Comparison of ENCODE assay signal across 13 cellular contexts in genomic region chr4:168540086-168540864, GRCh38. TPM values are rescaled to one million over a fixed set of nuclear protein-coding genes. Genes with fewer than 3 reads are reported as not detected.
A peak's percentile ranks its signal among the peaks of the same experiment; 100 is the strongest.
DNase-seq lines count a peak whose midpoint lies in the region; ATAC-seq, FAIRE-seq and TF ChIP-seq lines count a peak whose summit lies in the region.
"Had no signal": no experiment of that assay in that cellular context is flagged by ENCODE, and none has a peak within 500 bp of the region (broad histone marks: within the 10 kb centered on the region; RNA-seq: fewer than 3 reads in every experiment).

No MANE protein-coding gene starts in this region.

- TF ChIP-seq POLR2A in HepG2 (IDR thresholded peaks at IDR 0.05; ENCODE audit: insufficient read depth in 1 of 2, low read depth in 2 of 2, low read length in 2 of 2): no peak

- CTCF ChIA-PET in HepG2 (lab: Yijun Ruan, JAX; ENCODE audit: low intra/inter-chr PET ratio, low total read pairs): no interaction called here

- no peaks in the 10 kb centered on the region for H3K36me3 Mint-ChIP-seq in T-helper 2 cell treated with Interferon-gamma antibody and Interleukin-4, amounts not matched to agents 5 μg/mL and 100 μg/mL, for 36 hours (ENCODE audit: low read depth)

- TF ChIP-seq CTCF in epithelial cell of esophagus (IDR thresholded peaks at IDR 0.05; ENCODE audit: insufficient read depth, low read depth, low read length, missing control alignments) (no peak), HepG2 (CRISPR knock-in tag; IDR thresholded peaks at IDR 0.05) (no peak)

- H3K4me3 Mint-ChIP-seq in T-helper 2 cell treated with Interferon-gamma antibody and Interleukin-4, amounts not matched to agents 5 μg/mL and 100 μg/mL, for 36 hours: no peak overlapping the region
- H3K4me3 Mint-ChIP-seq: activated T-helper 1 cell treated with anti-CD3 and anti-CD28 coated beads, Interleukin-12 subunit alpha, Interleukin-12 subunit beta, Interleukin-2, Interleukin-4 antibody, amounts not matched to agents 30 ng/mL and 10 ng/mL and 1 ng/mL, durations not matched to agents 14 hours and 24 hours and 36 hours had no signal

- intact Hi-C loops in Right ventricle myocardium superior (cut with DNase I): no loop called here
- intact Hi-C loops in Right ventricle myocardium inferior (cut with DNase I): no loop called here
- intact Hi-C loops in HepG2 (cut with micrococcal nuclease; ENCODE audit: unreplicated experiment): no loop called here

- H3K9me3 ChIP-seq in skeletal muscle satellite cell (replicated peaks; ENCODE audit: low read length) (no peaks in the 10 kb centered on the region), HepG2 (ENCODE audit: low read length) (no peaks in the 10 kb centered on the region)

- H3K4me3 ChIP-seq in epithelial cell of esophagus (ENCODE audit: low read length): no peak overlapping the region
- peak overlapping the region; percentile 43 for H3K4me3 ChIP-seq in skeletal muscle satellite cell (ENCODE audit: low read length)
- no peak overlapping the region for H3K4me3 ChIP-seq in HepG2 (replicated peaks in 1 of 3; ENCODE audit: insufficient read depth in 1 of 3, low read depth in 2 of 3, low read length in 3 of 3)
- H3K4me3 ChIP-seq: dorsolateral prefrontal cortex had no signal

- H3K4me1 ChIP-seq in skeletal muscle satellite cell (ENCODE audit: control insufficient read depth, insufficient read depth, low read length): peaks cover 32% of the 10 kb centered on the region
- H3K4me1 ChIP-seq in HepG2 (ENCODE audit: insufficient read depth, low read length): no peaks in the 10 kb centered on the region

- H3K27ac Mint-ChIP-seq in T-helper 2 cell treated with Interferon-gamma antibody and Interleukin-4, amounts not matched to agents 5 μg/mL and 100 μg/mL, for 36 hours: no peak overlapping the region
- H3K27ac Mint-ChIP-seq: activated T-helper 1 cell treated with anti-CD3 and anti-CD28 coated beads, Interleukin-12 subunit alpha, Interleukin-12 subunit beta, Interleukin-2, Interleukin-4 antibody, amounts not matched to agents 30 ng/mL and 10 ng/mL and 1 ng/mL, durations not matched to agents 14 hours and 24 hours and 36 hours had no signal

- in situ Hi-C loops in HepG2 (cut with HindIII; ENCODE audit: extremely low pct_ligation_motif_present, low pct_unique_long_range_greater_than_20kb): no loop called here

- no peak overlapping the region for H2AFZ ChIP-seq in HepG2 (ENCODE audit: low read length)

- FAIRE-seq in HepG2 (lab: Jason Lieb, UNC): no peak
- FAIRE-seq: GM12891 had no signal

- no peak overlapping the region for H3K27ac ChIP-seq in HepG2 (ENCODE audit: extremely low read length, insufficient read depth, low read length)
- H3K27ac ChIP-seq: dorsolateral prefrontal cortex had no signal

- ATAC-seq in Right ventricle myocardium superior (ENCODE audit: poor library complexity): peak; percentile 40
- no peak for ATAC-seq in Right ventricle myocardium inferior
- ATAC-seq in GM18517 (IDR thresholded peaks at IDR 0.05; ENCODE audit: unreplicated experiment): no peak
- ATAC-seq in HepG2: no peak
- ATAC-seq: sciatic nerve had no signal

- DNase-seq in Right ventricle myocardium superior (no peak), Right ventricle myocardium inferior (ENCODE audit: missing footprints) (no peak), NCI-H69 (lab: John Stamatoyannopoulos, UW) (peak; percentile 18), epithelial cell of esophagus (ENCODE audit: low read depth) (peak; percentile 23), HepG2 (ENCODE audit: low spot score) (no peak)
- no peak for DNase-seq in T-helper 2 cell treated with Interferon-gamma antibody and Interleukin-4, amounts not matched to agents 5 μg/mL and 100 μg/mL, for 36 hours (ENCODE audit: low spot score)
- DNase-seq: dorsolateral prefrontal cortex, MV-4-11 had no signal

- peaks cover 6% of the 10 kb centered on the region for H3K27me3 Mint-ChIP-seq in T-helper 2 cell treated with Interferon-gamma antibody and Interleukin-4, amounts not matched to agents 5 μg/mL and 100 μg/mL, for 36 hours (ENCODE audit: low read depth)

- POLR2A ChIA-PET in HepG2 (lab: Yijun Ruan, JAX): no interaction called here

- no peaks in the 10 kb centered on the region for H3K79me2 ChIP-seq in HepG2 (ENCODE audit: insufficient read depth, low read length)

- H3K36me3 ChIP-seq in skeletal muscle satellite cell (ENCODE audit: insufficient read depth, low read length): no peaks in the 10 kb centered on the region
- H3K36me3 ChIP-seq in HepG2 (replicated peaks in 1 of 2; ENCODE audit: control insufficient read depth in 1 of 2, insufficient read depth in 2 of 2, low read length in 2 of 2): no peaks in the 10 kb centered on the region

- no peaks in the 10 kb centered on the region for H3K4me1 Mint-ChIP-seq in T-helper 2 cell treated with Interferon-gamma antibody and Interleukin-4, amounts not matched to agents 5 μg/mL and 100 μg/mL, for 36 hours (ENCODE audit: low read depth)

- no TSS peak for BruUV-seq in HepG2 (replicated peaks; lab: Mats Ljungman, UMichigan)

- H3K27me3 ChIP-seq in skeletal muscle satellite cell (ENCODE audit: control insufficient read depth, insufficient read depth, low read length) (no peaks in the 10 kb centered on the region), HepG2 (ENCODE audit: control insufficient read depth in 1 of 2, insufficient read depth in 2 of 2, low read length in 2 of 2) (no peaks in the 10 kb centered on the region; a peak in 1 of 5 replicates)

- peak overlapping the region; percentile 66 for H3K4me2 ChIP-seq in skeletal muscle satellite cell (ENCODE audit: low read length)
- no peak overlapping the region for H3K4me2 ChIP-seq in HepG2 (ENCODE audit: low read depth, low read length)

- H3K9ac ChIP-seq in skeletal muscle satellite cell (ENCODE audit: low read depth, low read length) (peak overlapping the region; percentile 77), HepG2 (ENCODE audit: insufficient read depth, low read depth, low read length) (no peak overlapping the region)

- TF ChIP-seq RAD21 in HepG2 (CRISPR knock-in tag; IDR thresholded peaks at IDR 0.05): no peak

- no peaks in the 10 kb centered on the region for H3K9me3 Mint-ChIP-seq in T-helper 2 cell treated with Interferon-gamma antibody and Interleukin-4, amounts not matched to agents 5 μg/mL and 100 μg/mL, for 36 hours
- H3K9me3 Mint-ChIP-seq: activated T-helper 1 cell treated with anti-CD3 and anti-CD28 coated beads, Interleukin-12 subunit alpha, Interleukin-12 subunit beta, Interleukin-2, Interleukin-4 antibody, amounts not matched to agents 30 ng/mL and 10 ng/mL and 1 ng/mL, durations not matched to agents 14 hours and 24 hours and 36 hours had no signal

- no peaks in the 10 kb centered on the region for H4K20me1 ChIP-seq in HepG2 (ENCODE audit: insufficient read depth, low read length)

- TF ChIP-seq EP300 in HepG2 (IDR thresholded peaks at IDR 0.05; ENCODE audit: low read depth in 2 of 2, low read length in 2 of 2) (no peak), HepG2 (CRISPR knock-in tag; IDR thresholded peaks at IDR 0.05; ENCODE audit: borderline replicate concordance) (no peak)

- WGBS in HepG2 (ENCODE audit: low lambda C conversion rate): 35% methylated on average over 11 of the region's 11 CpGs

RNA-seq across cellular contexts. Expression of gene PALLD, which starts 43.4 kb away (rescaled TPM):
- total RNA-seq in Right ventricle myocardium superior: 979 TPM
- total RNA-seq in Right ventricle myocardium inferior: 977 TPM
- 13.9 and 40.4 TPM in 2 replicates for total RNA-seq in skeletal muscle satellite cell (2012; rRNA removed)
- 1.5 and 4.8 TPM in 2 replicates for total RNA-seq in HepG2 (2016; rRNA removed; fragmentation: Illumina TruSeq; extraction: Trizol)
- 2.7 and 2.8 TPM in 2 replicates for total RNA-seq in HepG2 (2016; cell fraction: cytosol; rRNA removed; fragmentation: Illumina TruSeq; extraction: Trizol; ENCODE audit: low read depth)
- total RNA-seq in HepG2 (2016; cell fraction: insoluble cytoplasmic fraction; rRNA removed; fragmentation: Illumina TruSeq; extraction: Trizol): 1.7 and 3.4 TPM in 2 replicates
- 2.3 and 3.5 TPM in 2 replicates for total RNA-seq in HepG2 (2016; cell fraction: membrane; rRNA removed; fragmentation: Illumina TruSeq; extraction: Trizol)
- total RNA-seq in HepG2 (2016; cell fraction: nucleus; rRNA removed; fragmentation: Illumina TruSeq; extraction: Trizol): 2.8 and 3.1 TPM in 2 replicates
- 0.50 and 0.59 TPM in 2 replicates for polyA plus RNA-seq in HepG2 (2011; rRNA removed)
- polyA plus RNA-seq in HepG2 (2011; cell fraction: cytosol; rRNA removed): 0.25 and 0.54 TPM in 2 replicates
- 0.80 and 1.2 TPM in 2 replicates for polyA plus RNA-seq in HepG2 (2011; cell fraction: nucleus; rRNA removed)
- 0.48 and 2.4 TPM in 2 replicates for polyA plus RNA-seq in HepG2 (2012)
- polyA plus RNA-seq in HepG2 (2016; cell fraction: cytosol; fragmentation: Illumina TruSeq; extraction: Trizol; ENCODE audit: low read depth): 0.29 and 0.44 TPM in 2 replicates
- polyA plus RNA-seq in HepG2 (2016; cell fraction: insoluble cytoplasmic fraction; fragmentation: Illumina TruSeq; extraction: Trizol; ENCODE audit: low read depth): 3.7 and 4.3 TPM in 2 replicates
- 1.4 and 2.0 TPM in 2 replicates for polyA plus RNA-seq in HepG2 (2016; cell fraction: membrane; fragmentation: Illumina TruSeq; extraction: Trizol; ENCODE audit: low read depth)
- 2.3 and 2.9 TPM in 2 replicates for polyA plus RNA-seq in HepG2 (2016; cell fraction: nucleus; fragmentation: Illumina TruSeq; extraction: Trizol; ENCODE audit: insufficient read depth, low read depth)
- polyA minus RNA-seq in HepG2 (2011; rRNA and poly(A)+ RNA removed; ENCODE audit: low replicate concordance): 1.6 and 66.7 TPM in 2 replicates
- 0.97 and 3.5 TPM in 2 replicates for polyA minus RNA-seq in HepG2 (2011; cell fraction: cytosol; rRNA and poly(A)+ RNA removed)
- 2.2 and 2.4 TPM in 2 replicates for polyA minus RNA-seq in HepG2 (2011; cell fraction: nucleus; rRNA and poly(A)+ RNA removed)

RNA-seq across cellular contexts. Expression of gene DDX60L, which starts 60.0 kb away (rescaled TPM):
- total RNA-seq in Right ventricle myocardium superior: 8.5 TPM
- 8.6 TPM for total RNA-seq in Right ventricle myocardium inferior
- 14.4 and 18.8 TPM in 2 replicates for total RNA-seq in skeletal muscle satellite cell (2012; rRNA removed)
- 0.22 and 0.24 TPM in 2 replicates for total RNA-seq in HepG2 (2016; rRNA removed; fragmentation: Illumina TruSeq; extraction: Trizol)
- 0.10 and 0.18 TPM in 2 replicates for total RNA-seq in HepG2 (2016; cell fraction: cytosol; rRNA removed; fragmentation: Illumina TruSeq; extraction: Trizol; ENCODE audit: low read depth)
- 0.15 and 0.36 TPM in 2 replicates for total RNA-seq in HepG2 (2016; cell fraction: insoluble cytoplasmic fraction; rRNA removed; fragmentation: Illumina TruSeq; extraction: Trizol)
- 0.03 and 0.12 TPM in 2 replicates for total RNA-seq in HepG2 (2016; cell fraction: membrane; rRNA removed; fragmentation: Illumina TruSeq; extraction: Trizol)
- total RNA-seq in HepG2 (2016; cell fraction: nucleus; rRNA removed; fragmentation: Illumina TruSeq; extraction: Trizol): 0.53 and 1.1 TPM in 2 replicates
- 0.26 and 0.34 TPM in 2 replicates for polyA plus RNA-seq in HepG2 (2011; rRNA removed)
- polyA plus RNA-seq in HepG2 (2011; cell fraction: cytosol; rRNA removed): 0.11 and 0.36 TPM in 2 replicates
- 0.31 and 0.45 TPM in 2 replicates for polyA plus RNA-seq in HepG2 (2011; cell fraction: nucleus; rRNA removed)
- polyA plus RNA-seq in HepG2 (2012): 0.12 and 0.53 TPM in 2 replicates
- polyA plus RNA-seq in HepG2 (2016; cell fraction: cytosol; fragmentation: Illumina TruSeq; extraction: Trizol; ENCODE audit: low read depth): 0.29 TPM in 1 of 2 replicates, not detected in the other
- 0.27 and 0.58 TPM in 2 replicates for polyA plus RNA-seq in HepG2 (2016; cell fraction: insoluble cytoplasmic fraction; fragmentation: Illumina TruSeq; extraction: Trizol; ENCODE audit: low read depth)
- polyA plus RNA-seq in HepG2 (2016; cell fraction: membrane; fragmentation: Illumina TruSeq; extraction: Trizol; ENCODE audit: low read depth): 0.41 TPM in 1 of 2 replicates, not detected in the other
- 0.78 and 0.79 TPM in 2 replicates for polyA plus RNA-seq in HepG2 (2016; cell fraction: nucleus; fragmentation: Illumina TruSeq; extraction: Trizol; ENCODE audit: insufficient read depth, low read depth)
- 0.18 and 11.9 TPM in 2 replicates for polyA minus RNA-seq in HepG2 (2011; rRNA and poly(A)+ RNA removed; ENCODE audit: low replicate concordance)
- polyA minus RNA-seq in HepG2 (2011; cell fraction: cytosol; rRNA and poly(A)+ RNA removed): 0.20 TPM in 1 of 2 replicates, not detected in the other
- 0.77 and 0.99 TPM in 2 replicates for polyA minus RNA-seq in HepG2 (2011; cell fraction: nucleus; rRNA and poly(A)+ RNA removed)

Comparison
In these comparisons a context has a peak if more than half of its experiments do, and no peak if none do; other contexts are left out.
1. DNase-seq: peak in NCI-H69 (single experiment) and epithelial cell of esophagus (single experiment); none in Right ventricle myocardium superior (single experiment), Right ventricle myocardium inferior (single experiment), T-helper 2 cell treated with Interferon-gamma antibody and Interleukin-4, amounts not matched to agents 5 μg/mL and 100 μg/mL, for 36 hours (single experiment) and HepG2 (single experiment).
2. RNA of gene PALLD, which starts 43.4 kb away (total RNA-seq): 979 TPM in Right ventricle myocardium superior (single experiment) and 977 TPM in Right ventricle myocardium inferior (single experiment); 1.5 to 4.8 TPM in HepG2; every median in the first group is over 100 times any median in the second.